20 cellular contexts compared by ENCODE assay signal in the genomic region with DNA sequence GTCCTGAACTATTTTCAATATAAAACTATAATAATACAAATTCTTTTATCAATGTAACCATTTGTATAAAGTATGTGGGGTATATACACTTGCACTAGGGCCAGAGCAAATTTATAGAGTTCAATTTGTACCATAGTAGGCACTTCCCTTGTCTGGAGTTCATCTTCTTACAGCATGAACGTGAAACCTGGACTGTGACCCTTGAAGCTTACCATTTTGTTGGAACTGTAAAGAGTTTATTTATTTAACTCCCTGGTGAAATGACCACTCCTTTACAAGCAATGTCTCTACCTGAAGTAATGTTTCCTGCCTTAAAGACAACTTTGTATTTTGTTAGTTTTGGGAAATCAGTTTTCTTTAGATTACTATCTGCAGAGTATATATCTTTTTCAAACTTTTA.
"Had no signal": no experiment of that assay in that cellular context is flagged by ENCODE, and none has a peak within 500 bp of the region (broad histone marks: within the 10 kb centered on the region; RNA-seq: fewer than 3 reads in every experiment).

No MANE protein-coding gene starts in this region.

- H3K9me3 ChIP-seq: esophagus squamous epithelium, ovary, prostate gland, right lobe of liver, spleen, stomach, thoracic aorta had no signal

- H3K4me1 ChIP-seq: esophagus squamous epithelium, neural progenitor cell, prostate gland, right lobe of liver, spleen, stomach had no signal

- H3K36me3 ChIP-seq: esophagus squamous epithelium, neural progenitor cell, ovary, prostate gland, right lobe of liver, spleen, stomach, thoracic aorta had no signal

- ATAC-seq: natural killer cell treated with Interleukin-12 subunit alpha and Interleukin-12 subunit beta and Interleukin-15 and Interleukin-18, amount 100 ng/mL, for 72 hours; stimulated activated naive B cell treated with anti-CD40 and anti-IgM and Interleukin-4, amounts not matched to agents 10 μg/mL and 1 μg/mL and 100 μg/mL, for 72 hours had no signal

- H3K27ac ChIP-seq: esophagus squamous epithelium, neural progenitor cell, ovary, prostate gland, right lobe of liver, spleen, stomach, thoracic aorta had no signal

- DNase-seq: dermis blood vessel endothelial cell; esophagus squamous epithelium; foreskin fibroblast; head of caudate nucleus; hippocampal formation; mammary epithelial cell; nucleus accumbens; ovary; right lobe of liver; spleen; stimulated activated CD4-positive, alpha-beta T cell treated with anti-CD3 and anti-CD28 coated beads, Interleukin-2, amount 100 ng/mL, for 24 hours; stimulated activated CD4-positive, alpha-beta T cell treated with anti-CD3 and anti-CD28 coated beads, Interleukin-4, amount 100 ng/mL, for 4 hours; stimulated activated naive B cell treated with anti-CD40 and anti-IgM and Interleukin-4, amounts not matched to agents 10 μg/mL and 1 μg/mL and 100 μg/mL, for 72 hours; stomach; substantia nigra; trophoblast cell had no signal

- H3K4me3 ChIP-seq: esophagus squamous epithelium, neural progenitor cell, ovary, prostate gland, right lobe of liver, spleen, stomach, thoracic aorta had no signal

- H3K27me3 ChIP-seq: esophagus squamous epithelium, neural progenitor cell, ovary, right lobe of liver, spleen, stomach had no signal
